18 cellular contexts compared by ENCODE assay signal in genomic region chr11:72947229-72947628, GRCh38.
DNase-seq lines count a peak whose midpoint lies in the region; ATAC-seq, FAIRE-seq and TF ChIP-seq lines count a peak whose summit lies in the region.
"Had no signal": no experiment of that assay in that cellular context is flagged by ENCODE, and none has a peak within 500 bp of the region (broad histone marks: within the 10 kb centered on the region; RNA-seq: fewer than 3 reads in every experiment).

No MANE protein-coding gene starts in this region.

- H3K36me3 ChIP-seq in GM23248 (ENCODE audit: low read depth) = no peaks in the 10 kb centered on the region
- no peaks in the 10 kb centered on the region for H3K36me3 ChIP-seq in K562 (ENCODE audit: control insufficient read depth, insufficient read depth, low read length)
- H3K36me3 ChIP-seq in osteoblast (ENCODE audit: insufficient read depth, low read length) = no peaks in the 10 kb centered on the region
- H3K36me3 ChIP-seq: HAP-1 had no signal

- no peaks in the 10 kb centered on the region for H3K9me1 ChIP-seq in K562 (ENCODE audit: control insufficient read depth, insufficient read depth, low read length)

- H3K9ac ChIP-seq in GM23248 (no peak overlapping the region), K562 (ENCODE audit: insufficient read depth in 1 of 2, low read depth in 2 of 2, low read length in 2 of 2) (no peak overlapping the region)
- H3K9ac ChIP-seq: BLaER1 treated with 17β-estradiol and CSF1 and Interleukin-3, amounts not matched to agents 10 nM and 100 nM; KMS-11 had no signal

- H3K27ac ChIP-seq in GM23248 (no peak overlapping the region), K562 (ENCODE audit: extremely low read depth, low read depth, low read length) (no peak overlapping the region), osteoblast (ENCODE audit: low read depth, low read length) (no peak overlapping the region)
- H3K27ac ChIP-seq: 22Rv1, KMS-11 had no signal

- no peak for TF ChIP-seq RAD21 in K562 (CRISPR knock-in tag; conservative IDR thresholded peaks at IDR 0.05 in 1 of 2, IDR thresholded peaks at IDR 0.05 in 1 of 2)

- no peak overlapping the region for H3K27ac Mint-ChIP-seq in activated CD4-positive, alpha-beta T cell treated with anti-CD3 and anti-CD28 coated beads, Interleukin-2, amount 10 ng/mL, durations not matched to agents 24 days and 14 days
- no peak overlapping the region for H3K27ac Mint-ChIP-seq in naive thymus-derived CD8-positive, alpha-beta T cell
- H3K27ac Mint-ChIP-seq: CD4-positive, CD25-positive, alpha-beta regulatory T cell; HFFc6; IgD-negative memory B cell had no signal

- TF ChIP-seq CTCF in K562 (IDR thresholded peaks at IDR 0.05 in 2 of 3, conservative IDR thresholded peaks at IDR 0.05 in 1 of 3; ENCODE audit: insufficient read depth in 2 of 3, low read depth in 1 of 3, low read length in 3 of 3) (no peak), osteoblast (IDR thresholded peaks at IDR 0.05; ENCODE audit: extremely low read depth, low read depth, low read length) (no peak)

- intact Hi-C loops in K562 (cut with micrococcal nuclease) = no loop called here
- intact Hi-C loops in activated CD4-positive, alpha-beta T cell treated with anti-CD3 and anti-CD28 coated beads, Interleukin-2, amount 10 ng/mL, durations not matched to agents 24 days and 14 days (cut with micrococcal nuclease) = no loop called here

- no peaks in the 10 kb centered on the region for H3K79me2 ChIP-seq in GM23248 (ENCODE audit: insufficient read depth)
- H3K79me2 ChIP-seq in K562 (ENCODE audit: control insufficient read depth, insufficient read depth, low read length) = no peaks in the 10 kb centered on the region
- peaks cover 9% of the 10 kb centered on the region for H3K79me2 ChIP-seq in osteoblast (ENCODE audit: insufficient read depth, low read length)

- FAIRE-seq in K562 (lab: Jason Lieb, UNC) = peak; percentile 6
- FAIRE-seq: GM18507, H1 had no signal

- H3K4me2 ChIP-seq in GM23248 (ENCODE audit: unreplicated experiment) (no peak overlapping the region), K562 (ENCODE audit: insufficient read depth, low read length) (no peak overlapping the region), osteoblast (ENCODE audit: insufficient read depth, low read length) (no peak overlapping the region)
- H3K4me2 ChIP-seq: BLaER1 treated with 17β-estradiol and CSF1 and Interleukin-3, amounts not matched to agents 10 nM and 100 nM; KMS-11 had no signal

- H3K9me3 ChIP-seq in GM23248 (ENCODE audit: low read depth) (no peaks in the 10 kb centered on the region), K562 (replicated peaks; ENCODE audit: control insufficient read depth, insufficient read depth, low read depth, low read length) (no peaks in the 10 kb centered on the region), osteoblast (ENCODE audit: low read depth, low read length) (peaks cover 3% of the 10 kb centered on the region)
- H3K9me3 ChIP-seq: HAP-1 had no signal

- no peaks in the 10 kb centered on the region for H3K4me1 Mint-ChIP-seq in activated CD4-positive, alpha-beta T cell treated with anti-CD3 and anti-CD28 coated beads, Interleukin-2, amount 10 ng/mL, durations not matched to agents 24 days and 14 days
- H3K4me1 Mint-ChIP-seq in naive thymus-derived CD8-positive, alpha-beta T cell = peaks cover 0 to 21% (median 2%) of the 10 kb centered on the region in 4 donors

- POLR2A ChIA-PET in K562 (lab: Yijun Ruan, JAX) = no interaction called here
- POLR2A ChIA-PET in naive thymus-derived CD8-positive, alpha-beta T cell (lab: Charles Lee) = no interaction called here

- no peaks in the 10 kb centered on the region for H3F3A ChIP-seq in GM23248 (ENCODE audit: insufficient read depth)

- H3K4me1 ChIP-seq in GM23248 (ENCODE audit: insufficient read depth) = no peaks in the 10 kb centered on the region
- no peaks in the 10 kb centered on the region for H3K4me1 ChIP-seq in K562 (replicated peaks in 1 of 2; ENCODE audit: control insufficient read depth in 2 of 2, insufficient read depth in 2 of 2, low read length in 2 of 2)
- H3K4me1 ChIP-seq in osteoblast (ENCODE audit: insufficient read depth, low read length) = peaks cover 12% of the 10 kb centered on the region
- H3K4me1 ChIP-seq: HAP-1 had no signal

- H4K20me1 ChIP-seq in GM23248 (ENCODE audit: insufficient read depth) (no peaks in the 10 kb centered on the region), K562 (replicated peaks; ENCODE audit: control insufficient read depth, insufficient read depth, low read length) (no peaks in the 10 kb centered on the region), osteoblast (ENCODE audit: insufficient read depth, low read length) (no peaks in the 10 kb centered on the region)

- 84 to 88% methylated on average over 1 of the region's 1 CpG for WGBS in GM23248 (ENCODE audit: low coverage in 1 of 2, low lambda C conversion rate in 2 of 2, missing lambda C conversion rate in 2 of 2), 2 experiments
- 11% methylated on average over 1 of the region's 1 CpG for WGBS in K562 (ENCODE audit: insufficient coverage, low coverage, missing lambda C conversion rate)

- TF ChIP-seq POLR2A in K562 (conservative IDR thresholded peaks at IDR 0.05) = no peak

- no peak overlapping the region for H2AFZ ChIP-seq in GM23248
- H2AFZ ChIP-seq in K562 (ENCODE audit: low read depth, low read length) = no peak overlapping the region
- H2AFZ ChIP-seq in osteoblast (ENCODE audit: low read length) = no peak overlapping the region

- H3K9me3 Mint-ChIP-seq in activated CD4-positive, alpha-beta T cell treated with anti-CD3 and anti-CD28 coated beads, Interleukin-2, amount 10 ng/mL, durations not matched to agents 24 days and 14 days = peaks cover 3% of the 10 kb centered on the region
- peaks cover 0 to 1% (median 0%) of the 10 kb centered on the region in 9 donors for H3K9me3 Mint-ChIP-seq in naive thymus-derived CD8-positive, alpha-beta T cell
- H3K9me3 Mint-ChIP-seq: HFFc6, IgD-negative memory B cell had no signal

- no peak overlapping the region for H3K4me3 Mint-ChIP-seq in activated CD4-positive, alpha-beta T cell treated with anti-CD3 and anti-CD28 coated beads, Interleukin-2, amount 10 ng/mL, durations not matched to agents 24 days and 14 days
- no peak overlapping the region for H3K4me3 Mint-ChIP-seq in naive thymus-derived CD8-positive, alpha-beta T cell
- H3K4me3 Mint-ChIP-seq: CD4-positive, CD25-positive, alpha-beta regulatory T cell; HFFc6; IgD-negative memory B cell had no signal

- no peak for TF ChIP-seq EP300 in K562 (IDR thresholded peaks at IDR 0.05; ENCODE audit: low read length)

- no peaks in the 10 kb centered on the region for H3K9me2 ChIP-seq in GM23248 (ENCODE audit: insufficient read depth)

- no peaks in the 10 kb centered on the region for H3K27me3 Mint-ChIP-seq in activated CD4-positive, alpha-beta T cell treated with anti-CD3 and anti-CD28 coated beads, Interleukin-2, amount 10 ng/mL, durations not matched to agents 24 days and 14 days
- H3K27me3 Mint-ChIP-seq in naive thymus-derived CD8-positive, alpha-beta T cell = no peaks in the 10 kb centered on the region
- H3K27me3 Mint-ChIP-seq: CD4-positive, CD25-positive, alpha-beta regulatory T cell; IgD-negative memory B cell had no signal

- no peak overlapping the region for H3K4me3 ChIP-seq in GM23248
- H3K4me3 ChIP-seq in K562 = no peak overlapping the region
- H3K4me3 ChIP-seq in osteoblast (ENCODE audit: insufficient read depth, low read length) = no peak overlapping the region
- H3K4me3 ChIP-seq: BLaER1 treated with 17β-estradiol and CSF1 and Interleukin-3, amounts not matched to agents 10 nM and 100 nM; HAP-1 had no signal

- H3K27me3 ChIP-seq in GM23248 (replicated peaks; ENCODE audit: insufficient read depth) (no peaks in the 10 kb centered on the region), K562 (ENCODE audit: control insufficient read depth in 2 of 2, insufficient read depth in 2 of 2, low read length in 2 of 2) (no peaks in the 10 kb centered on the region), osteoblast (ENCODE audit: insufficient read depth, low read length) (no peaks in the 10 kb centered on the region)
- H3K27me3 ChIP-seq: BLaER1 treated with 17β-estradiol and CSF1 and Interleukin-3, amounts not matched to agents 10 nM and 100 nM had no signal

- peaks cover 5% of the 10 kb centered on the region for H3K36me3 Mint-ChIP-seq in activated CD4-positive, alpha-beta T cell treated with anti-CD3 and anti-CD28 coated beads, Interleukin-2, amount 10 ng/mL, durations not matched to agents 24 days and 14 days (ENCODE audit: low read depth)
- peaks cover 4 to 9% (median 6%) of the 10 kb centered on the region in 3 donors for H3K36me3 Mint-ChIP-seq in naive thymus-derived CD8-positive, alpha-beta T cell

- ATAC-seq in K562 = no peak
- no peak for ATAC-seq in naive thymus-derived CD8-positive, alpha-beta T cell
- no peak for ATAC-seq in HG02763 (IDR thresholded peaks at IDR 0.05; ENCODE audit: unreplicated experiment)

- in situ Hi-C loops in GM23248 (cut with MboI) = no loop called here
- in situ Hi-C loops in K562 (cut with MboI) = no loop called here

- BruUV-seq in K562 (replicated peaks; lab: Mats Ljungman, UMichigan) = no TSS peak

- CTCF ChIA-PET in K562 (lab: Yijun Ruan, JAX; ENCODE audit: low intra/inter-chr PET ratio) = no interaction called here

- DNase-seq in AG08396 (ENCODE audit: low spot score) (peak; percentile 8), GM23248 (peak; percentile 14), K562 (ENCODE audit: extremely low read depth in 1 of 4, low spot score in 3 of 4) (no peak), osteoblast (ENCODE audit: insufficient read length, low spot score, missing footprints) (peak; percentile 14)
- DNase-seq in activated CD4-positive, alpha-beta T cell treated with anti-CD3 and anti-CD28 coated beads, Interleukin-2, amount 10 ng/mL, durations not matched to agents 24 days and 14 days = no peak
- no peak for DNase-seq in naive thymus-derived CD8-positive, alpha-beta T cell
- DNase-seq: AML-193; CD4-positive, CD25-positive, alpha-beta regulatory T cell; DMS53; HFFc6 had no signal

TF ChIP-seq in K562, 482 proteins besides CTCF, POLR2A, EP300 and RAD21:
- TF ChIP-seq MTA1 (IDR thresholded peaks at IDR 0.05; ENCODE audit: borderline replicate concordance) = no peak
- TF ChIP-seq ZNF75A (CRISPR knock-in tag; IDR thresholded peaks at IDR 0.05) = peak; percentile 52; the same call in 1 of the 2 replicates

Comparison
In these comparisons a context has a peak if more than half of its experiments do, and no peak if none do; other contexts are left out.
1. DNase-seq: peak in AG08396 (single experiment), GM23248 (single experiment) and osteoblast (single experiment); none in K562 (0 of 4), activated CD4-positive, alpha-beta T cell treated with anti-CD3 and anti-CD28 coated beads, Interleukin-2, amount 10 ng/mL, durations not matched to agents 24 days and 14 days (single experiment) and naive thymus-derived CD8-positive, alpha-beta T cell (0 of 10).